14 cellular contexts compared by ENCODE assay signal in genomic region chr6:122393339-122393896, GRCh38. TPM values are rescaled to one million over a fixed set of nuclear protein-coding genes. Genes with fewer than 3 reads are reported as not detected.
DNase-seq lines count a peak whose midpoint lies in the region; ATAC-seq and TF ChIP-seq lines count a peak whose summit lies in the region.
"Had no signal": no experiment of that assay in that cellular context is flagged by ENCODE, and none has a peak within 500 bp of the region (broad histone marks: within the 10 kb centered on the region; RNA-seq: fewer than 3 reads in every experiment).

No MANE protein-coding gene starts in this region.

- H3K4me1 ChIP-seq in SK-N-SH (ENCODE audit: control insufficient read depth in 1 of 2, insufficient read depth in 2 of 2, low read depth in 1 of 2, low read length in 1 of 2): no peaks in the 10 kb centered on the region
- H3K4me1 ChIP-seq: BE2C, right atrium auricular region had no signal

- WGBS in SK-N-SH (ENCODE audit: low lambda C conversion rate): 73% methylated on average over 8 of the region's 8 CpGs

- no peaks in the 10 kb centered on the region for H3K27me3 ChIP-seq in SK-N-SH (ENCODE audit: insufficient read depth)
- H3K27me3 ChIP-seq: BE2C, right atrium auricular region had no signal

- H3K4me1 Mint-ChIP-seq in activated CD8-positive, alpha-beta T cell treated with anti-CD3 and anti-CD28 coated beads, Interleukin-2, amount 10 ng/mL, durations not matched to agents 7 days and 5 days (ENCODE audit: low read depth): no peaks in the 10 kb centered on the region

- H3K27ac Mint-ChIP-seq in activated CD8-positive, alpha-beta T cell treated with anti-CD3 and anti-CD28 coated beads, Interleukin-2, amount 10 ng/mL, durations not matched to agents 7 days and 5 days: no peak overlapping the region

- no peak overlapping the region for H3K27ac ChIP-seq in SK-N-SH (ENCODE audit: low read depth in 2 of 2, low read length in 1 of 2)
- H3K27ac ChIP-seq: right atrium auricular region had no signal

- no peak for TF ChIP-seq RAD21 in SK-N-SH (IDR thresholded peaks at IDR 0.05; ENCODE audit: low read length)

- no peak for TF ChIP-seq EP300 in SK-N-SH (IDR thresholded peaks at IDR 0.05; ENCODE audit: borderline replicate concordance in 1 of 2, low read depth in 1 of 2, low read length in 1 of 2)

- H3K4me2 ChIP-seq in SK-N-SH: no peak overlapping the region

- H3K36me3 Mint-ChIP-seq in activated CD8-positive, alpha-beta T cell treated with anti-CD3 and anti-CD28 coated beads, Interleukin-2, amount 10 ng/mL, durations not matched to agents 7 days and 5 days (ENCODE audit: low read depth): no peaks in the 10 kb centered on the region

- H3K4me3 Mint-ChIP-seq in activated CD8-positive, alpha-beta T cell treated with anti-CD3 and anti-CD28 coated beads, Interleukin-2, amount 10 ng/mL, durations not matched to agents 7 days and 5 days: no peak overlapping the region

- H3K9me3 Mint-ChIP-seq in activated CD8-positive, alpha-beta T cell treated with anti-CD3 and anti-CD28 coated beads, Interleukin-2, amount 10 ng/mL, durations not matched to agents 7 days and 5 days (ENCODE audit: insufficient read depth): no peaks in the 10 kb centered on the region

- ATAC-seq in GM18498 (IDR thresholded peaks at IDR 0.05; ENCODE audit: unreplicated experiment) (peak; percentile 65), GM18873 (IDR thresholded peaks at IDR 0.05; ENCODE audit: low FRiP score, unreplicated experiment) (peak; percentile 47), HG02763 (IDR thresholded peaks at IDR 0.05; ENCODE audit: unreplicated experiment) (peak; percentile 45), GM21423 (IDR thresholded peaks at IDR 0.05; ENCODE audit: unreplicated experiment) (no peak)
- ATAC-seq in activated CD8-positive, alpha-beta T cell treated with anti-CD3 and anti-CD28 coated beads, Interleukin-2, amount 10 ng/mL, durations not matched to agents 7 days and 5 days: peak; percentile 44

- no peaks in the 10 kb centered on the region for H3K9me2 ChIP-seq in SK-N-SH

- H3K36me3 ChIP-seq in SK-N-SH (replicated peaks in 1 of 2; ENCODE audit: control insufficient read depth in 1 of 2, insufficient read depth in 2 of 2, low read length in 1 of 2): no peaks in the 10 kb centered on the region
- H3K36me3 ChIP-seq: BE2C, right atrium auricular region had no signal

- H3K4me3 ChIP-seq in SK-N-SH (ENCODE audit: low read depth in 2 of 2, low read length in 1 of 2): no peak overlapping the region
- H3K4me3 ChIP-seq: right atrium auricular region had no signal

- CTCF ChIA-PET in activated CD8-positive, alpha-beta T cell treated with anti-CD3 and anti-CD28 coated beads, Interleukin-2, amount 10 ng/mL, durations not matched to agents 7 days and 5 days (lab: Charles Lee): interaction anchor here (0.9 to 1.4 kb wide), 2 partner anchors 19 to 137 kb away, joined by 4 read pairs; no protein-coding TSS in a partner anchor
- CTCF ChIA-PET in SK-N-SH (lab: Yijun Ruan, JAX): no interaction called here

- H3K79me2 ChIP-seq in SK-N-SH (ENCODE audit: insufficient read depth): no peaks in the 10 kb centered on the region

- H4K20me1 ChIP-seq in SK-N-SH (ENCODE audit: insufficient read depth): no peaks in the 10 kb centered on the region

- TF ChIP-seq CTCF in GM10266 (IDR thresholded peaks at IDR 0.05; ENCODE audit: control insufficient read depth, insufficient read depth, low read depth, missing control alignments) (no peak), SK-N-SH (IDR thresholded peaks at IDR 0.05) (no peak)

- H3K9me3 ChIP-seq in SK-N-SH: no peaks in the 10 kb centered on the region
- H3K9me3 ChIP-seq: BE2C, right atrium auricular region had no signal

- DNase-seq in activated CD8-positive, alpha-beta T cell treated with anti-CD3 and anti-CD28 coated beads, Interleukin-2, amount 10 ng/mL, durations not matched to agents 7 days and 5 days: no peak
- DNase-seq in GM10266 (ENCODE audit: extremely low spot score): no peak
- no peak for DNase-seq in SK-N-SH
- no peak for DNase-seq in NAMALWA (ENCODE audit: low spot score)
- DNase-seq: activated CD8-positive, alpha-beta memory T cell treated with anti-CD3 and anti-CD28 coated beads, Interleukin-2, amount 50 U/mL, for 4 hours; aorta; BE2C; KG1; NCI-H187 had no signal

- H3K9ac ChIP-seq in SK-N-SH: no peak overlapping the region

- H3K27me3 Mint-ChIP-seq in activated CD8-positive, alpha-beta T cell treated with anti-CD3 and anti-CD28 coated beads, Interleukin-2, amount 10 ng/mL, durations not matched to agents 7 days and 5 days (ENCODE audit: low read depth): peaks cover 4% of the 10 kb centered on the region

- POLR2A ChIA-PET in activated CD8-positive, alpha-beta T cell treated with anti-CD3 and anti-CD28 coated beads, Interleukin-2, amount 10 ng/mL, durations not matched to agents 7 days and 5 days (lab: Charles Lee): interaction anchor here (2.3 kb wide), 1 partner anchor 78 kb away, joined by 9 read pairs; the partner anchor contains the start of gene SERINC1
- POLR2A ChIA-PET in SK-N-SH (lab: Yijun Ruan, JAX): interaction anchor here (0.7 kb wide), 1 partner anchor 35 kb away, joined by 3 read pairs; no protein-coding TSS in a partner anchor

- H3F3A ChIP-seq in SK-N-SH (replicated peaks; ENCODE audit: insufficient read depth): peaks cover under 1% of the 10 kb centered on the region

- H2AFZ ChIP-seq in SK-N-SH (ENCODE audit: low read depth): no peak overlapping the region

TF ChIP-seq in SK-N-SH, 30 proteins besides CTCF, POLR2A, EP300 and RAD21:
- TF ChIP-seq RCOR1 (IDR thresholded peaks at IDR 0.05; ENCODE audit: low read length) (no peak), FOXJ3 (CRISPR knock-in tag; IDR thresholded peaks at IDR 0.05) (no peak), GATA2 (CRISPR knock-in tag; IDR thresholded peaks at IDR 0.05) (no peak), EZH2phosphoT487 (IDR thresholded peaks at IDR 0.05; ENCODE audit: borderline replicate concordance, low read depth) (no peak), YY1 (IDR thresholded peaks at IDR 0.05; ENCODE audit: low read depth) (no peak), REST (IDR thresholded peaks at IDR 0.05; ENCODE audit: low read depth, low read length) (no peak), ELF1 (IDR thresholded peaks at IDR 0.05) (no peak), TCF12 (IDR thresholded peaks at IDR 0.05) (no peak), MEF2A (IDR thresholded peaks at IDR 0.05; ENCODE audit: borderline replicate concordance, low read depth) (no peak), NRF1 (IDR thresholded peaks at IDR 0.05; ENCODE audit: low read depth, low read length) (no peak), ZBTB33 (IDR thresholded peaks at IDR 0.05; ENCODE audit: borderline replicate concordance, low read depth) (no peak), TEAD4 (IDR thresholded peaks at IDR 0.05; ENCODE audit: borderline replicate concordance, insufficient read depth) (no peak), TAF1 (IDR thresholded peaks at IDR 0.05; ENCODE audit: borderline replicate concordance, low read depth, low read length) (no peak)

RNA-seq across cellular contexts. Expression of gene HSF2, which starts 6.0 kb away (rescaled TPM):
- 10 to 100 TPM; 14.6 to 17.6 TPM for total RNA-seq in activated CD8-positive, alpha-beta T cell treated with anti-CD3 and anti-CD28 coated beads, Interleukin-2, amount 10 ng/mL, durations not matched to agents 7 days and 5 days
- 22.2 and 28.0 TPM in 2 replicates for polyA plus RNA-seq in SK-N-SH (2012; rRNA removed)
- polyA plus RNA-seq in SK-N-SH (2012; cell fraction: cytosol; rRNA removed): 25.0 and 26.3 TPM in 2 replicates
- 37.1 and 60.8 TPM in 2 replicates for polyA plus RNA-seq in SK-N-SH (2012; cell fraction: nucleus; rRNA removed)
